Comparison of ENCODE assay signal across 8 cellular contexts in genomic region chr19:53792721-53793433, GRCh38. TPM values are rescaled to one million over a fixed set of nuclear protein-coding genes. Genes with fewer than 3 reads are reported as not detected.
A peak's percentile ranks its signal among the peaks of the same experiment; 100 is the strongest.
DNase-seq lines count a peak whose midpoint lies in the region; ATAC-seq lines count a peak whose summit lies in the region.

No MANE protein-coding gene starts in this region.

- no peak overlapping the region for H3K27ac Mint-ChIP-seq in T-helper 17 cell

- no peak overlapping the region for H3K4me3 Mint-ChIP-seq in T-helper 17 cell

- ATAC-seq in T-helper 17 cell (peak; percentile 100), left cardiac atrium (peak; percentile 98), GM19328 (IDR thresholded peaks at IDR 0.05; ENCODE audit: unreplicated experiment) (no peak)

- intact Hi-C loops in left cardiac atrium (cut with DNase I) = loop anchor here in 1 of 2 donors (5.0 kb wide), 1 partner anchor 229 kb away; no protein-coding TSS in a partner anchor

- H3K4me1 Mint-ChIP-seq in T-helper 17 cell = peaks cover 2% of the 10 kb centered on the region

- peak; percentile 90 for DNase-seq in DMS 273 (lab: John Stamatoyannopoulos, UW; ENCODE audit: unreplicated experiment)
- DNase-seq in H4 (ENCODE audit: low spot score) = peak; percentile 93
- DNase-seq in NCI-H146 (lab: John Stamatoyannopoulos, UW) = peak; percentile 68
- DNase-seq in T-helper 17 cell = peak; percentile 43 to 65 (median 59)
- DNase-seq in amniotic epithelial cell (ENCODE audit: low read depth) = peak; percentile 79
- DNase-seq in left cardiac atrium = peak; percentile 87
- peak; percentile 91 for DNase-seq in retina

- H3K27me3 Mint-ChIP-seq in T-helper 17 cell = peaks cover 6% of the 10 kb centered on the region

- H3K9me3 ChIP-seq in T-helper 17 cell (ENCODE audit: control insufficient read depth, low read length, poor library complexity, severe bottlenecking) = no peaks in the 10 kb centered on the region

- no peaks in the 10 kb centered on the region for H3K36me3 Mint-ChIP-seq in T-helper 17 cell (ENCODE audit: low read depth)

RNA-seq across cellular contexts. Expression of gene NLRP12, which starts 31.2 kb away (rescaled TPM):
- 0.31 and 0.37 TPM in 2 replicates for total RNA-seq in H4 (2014; rRNA removed; shearing (Covaris generic))
- total RNA-seq in T-helper 17 cell = under 1 TPM; 0.34 to 0.57 TPM
- under 1 TPM; 0.56 to 0.84 TPM for total RNA-seq in left cardiac atrium
